Comparison of ENCODE assay signal across 21 cellular contexts in genomic region chr2:45921921-45922320, GRCh38.
"Had no signal": no experiment of that assay in that cellular context is flagged by ENCODE, and none has a peak within 500 bp of the region (broad histone marks: within the 10 kb centered on the region; RNA-seq: fewer than 3 reads in every experiment).

No MANE protein-coding gene starts in this region.

- H3K27ac Mint-ChIP-seq: effector memory CD8-positive, alpha-beta T cell; naive thymus-derived CD8-positive, alpha-beta T cell; nephron progenitor cell; progenitor cell of endocrine pancreas; stimulated activated naive B cell treated with anti-CD40 and anti-IgM and Interleukin-4, amounts not matched to agents 10 μg/mL and 1 μg/mL and 100 μg/mL, for 72 hours; stimulated activated naive CD8-positive, alpha-beta T cell treated with anti-CD3 and anti-CD28 coated beads, Interleukin-15, Interleukin-2, amounts not matched to agents 100 ng/mL and 50 ng/mL, for 24 hours had no signal

- H3K4me1 ChIP-seq: uterus had no signal

- H3K9me3 ChIP-seq: esophagus squamous epithelium, left lung, lower lobe of right lung, neutrophil, pancreas, sigmoid colon, spleen, thoracic aorta, tibial nerve, upper lobe of right lung, uterus had no signal

- H3K27me3 Mint-ChIP-seq: effector memory CD8-positive, alpha-beta T cell; naive thymus-derived CD8-positive, alpha-beta T cell; stimulated activated naive B cell treated with anti-CD40 and anti-IgM and Interleukin-4, amounts not matched to agents 10 μg/mL and 1 μg/mL and 100 μg/mL, for 72 hours; stimulated activated naive CD8-positive, alpha-beta T cell treated with anti-CD3 and anti-CD28 coated beads, Interleukin-15, Interleukin-2, amounts not matched to agents 100 ng/mL and 50 ng/mL, for 24 hours had no signal

- DNase-seq: effector memory CD8-positive, alpha-beta T cell; esophagus squamous epithelium; foreskin melanocyte; kidney; left lung; lower lobe of right lung; naive thymus-derived CD8-positive, alpha-beta T cell; nephron progenitor cell; sigmoid colon; spleen; stimulated activated CD4-positive, alpha-beta T cell treated with anti-CD3 and anti-CD28 coated beads, Interleukin-4, amount 100 ng/mL, for 4 hours; stimulated activated naive B cell treated with anti-CD40 and anti-IgM and Interleukin-4, amounts not matched to agents 10 μg/mL and 1 μg/mL and 100 μg/mL, for 72 hours; upper lobe of right lung; uterus had no signal

- H3K9me3 Mint-ChIP-seq: effector memory CD8-positive, alpha-beta T cell; naive thymus-derived CD8-positive, alpha-beta T cell; stimulated activated naive B cell treated with anti-CD40 and anti-IgM and Interleukin-4, amounts not matched to agents 10 μg/mL and 1 μg/mL and 100 μg/mL, for 72 hours; stimulated activated naive CD8-positive, alpha-beta T cell treated with anti-CD3 and anti-CD28 coated beads, Interleukin-15, Interleukin-2, amounts not matched to agents 100 ng/mL and 50 ng/mL, for 24 hours had no signal

- H3K4me3 Mint-ChIP-seq: effector memory CD8-positive, alpha-beta T cell; naive thymus-derived CD8-positive, alpha-beta T cell; nephron progenitor cell; stimulated activated naive B cell treated with anti-CD40 and anti-IgM and Interleukin-4, amounts not matched to agents 10 μg/mL and 1 μg/mL and 100 μg/mL, for 72 hours; stimulated activated naive CD8-positive, alpha-beta T cell treated with anti-CD3 and anti-CD28 coated beads, Interleukin-15, Interleukin-2, amounts not matched to agents 100 ng/mL and 50 ng/mL, for 24 hours had no signal

- H3K27me3 ChIP-seq: esophagus squamous epithelium, left lung, neutrophil, pancreas, sigmoid colon, spleen, tibial nerve, upper lobe of right lung, uterus had no signal

- H3K4me3 ChIP-seq: coronary artery, esophagus squamous epithelium, left lung, lower lobe of right lung, pancreas, sigmoid colon, spleen, thoracic aorta, tibial nerve, upper lobe of right lung, uterus had no signal

- H3K36me3 ChIP-seq: esophagus squamous epithelium, left lung, lower lobe of right lung, neutrophil, pancreas, sigmoid colon, spleen, thoracic aorta, tibial nerve, upper lobe of right lung, uterus had no signal

- H3K27ac ChIP-seq: coronary artery, esophagus squamous epithelium, left lung, lower lobe of right lung, neutrophil, pancreas, sigmoid colon, spleen, thoracic aorta, tibial nerve, upper lobe of right lung, uterus had no signal

- ATAC-seq: effector memory CD8-positive, alpha-beta T cell; naive thymus-derived CD8-positive, alpha-beta T cell had no signal

- H3K36me3 Mint-ChIP-seq: naive thymus-derived CD8-positive, alpha-beta T cell had no signal
